In the genomic region with DNA sequence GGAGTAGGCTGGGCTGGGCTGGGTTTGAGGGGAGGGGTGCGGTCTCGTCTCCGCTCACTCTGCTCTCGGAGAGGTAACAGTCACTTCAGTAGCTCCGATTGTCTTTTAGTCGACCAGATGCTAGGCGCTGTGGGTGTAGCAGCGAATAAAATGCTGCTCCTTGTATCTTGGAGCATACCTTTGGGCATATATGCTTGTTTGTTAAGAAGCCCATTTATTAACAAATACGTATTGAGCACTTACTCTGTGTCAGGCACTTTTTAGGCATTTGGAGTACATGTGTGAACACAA, we compare ENCODE assay signal across 8 cellular contexts. TPM values are rescaled to one million over a fixed set of nuclear protein-coding genes. Genes with fewer than 3 reads are reported as not detected.
DNase-seq lines count a peak whose midpoint lies in the region; ATAC-seq, FAIRE-seq and TF ChIP-seq lines count a peak whose summit lies in the region.

No MANE protein-coding gene starts in this region.

- intact Hi-C loops in upper lobe of right lung (cut with DNase I) = no loop called here

- 2% methylated on average over 9 of the region's 9 CpGs; no CpG with 5 or more reads in 1 of the 2 experiments for WGBS in H1 (ENCODE audit: extremely low coverage in 1 of 2, insufficient coverage in 1 of 2, insufficient read length in 1 of 2, insufficient replicate concordance in 2 of 2, low coverage in 1 of 2, low lambda C conversion rate in 2 of 2, missing lambda C conversion rate in 1 of 2), 2 experiments

- H3K79me1 ChIP-seq in H1 (ENCODE audit: low read depth, low read length) = no peaks in the 10 kb centered on the region; the same call in 1 of the 2 replicates

- peaks cover 34% of the 10 kb centered on the region for H3K27me3 Mint-ChIP-seq in nephron progenitor cell (ENCODE audit: low read depth, poor library complexity)

- peaks cover 16% of the 10 kb centered on the region for H3K4me1 Mint-ChIP-seq in nephron progenitor cell

- H2BK12ac ChIP-seq in H1 (ENCODE audit: low read depth, low read length) = no peak overlapping the region

- H2BK15ac ChIP-seq in H1 (ENCODE audit: low read length) = no peak overlapping the region; the same call in 1 of the 2 replicates

- H2BK5ac ChIP-seq in H1 (ENCODE audit: low read depth, low read length) = 0 out of 2 replicates have a peak overlapping the region, but pooled peaks have one; percentile 92

- H4K91ac ChIP-seq in H1 (replicated peaks; ENCODE audit: insufficient read length, low read length) = no peak overlapping the region

- no peak for TF ChIP-seq RAD21 in H1 (IDR thresholded peaks at IDR 0.05 in 1 of 2, conservative IDR thresholded peaks at IDR 0.05 in 1 of 2; ENCODE audit: low read depth in 2 of 2, low read length in 2 of 2)

- no peak overlapping the region for H3K18ac ChIP-seq in H1 (ENCODE audit: extremely low read depth, low read length)

- peak overlapping the region; percentile 90 for H3K4me3 Mint-ChIP-seq in nephron progenitor cell

- ATAC-seq in HG03439 (IDR thresholded peaks at IDR 0.05; ENCODE audit: unreplicated experiment) (peak; percentile 34), upper lobe of right lung (no peak)

- no peak for TF ChIP-seq CTCF in WERI-Rb-1 (IDR thresholded peaks at IDR 0.05; ENCODE audit: low read depth, low read length)
- TF ChIP-seq CTCF in H1 (IDR thresholded peaks at IDR 0.05; ENCODE audit: control extremely low read depth in 1 of 3, insufficient read depth in 1 of 3, low read depth in 1 of 3, low read length in 3 of 3) = no peak
- no peak for TF ChIP-seq CTCF in nephron progenitor cell (IDR thresholded peaks at IDR 0.05)
- TF ChIP-seq CTCF in upper lobe of right lung (IDR thresholded peaks at IDR 0.05) = no peak

- H2AK5ac ChIP-seq in H1 (ENCODE audit: low read depth, low read length) = no peak overlapping the region

- no peak overlapping the region for H4K8ac ChIP-seq in H1 (ENCODE audit: extremely low read depth, insufficient read depth, low read length)

- H3K36me3 Mint-ChIP-seq in nephron progenitor cell (ENCODE audit: low read depth) = peaks cover 22% of the 10 kb centered on the region

- peak; percentile 28 for DNase-seq in NCI-H2029 (lab: John Stamatoyannopoulos, UW)
- DNase-seq in NCI-H2029 treated with DMSO at 0.1 percent for 48 hours (lab: John Stamatoyannopoulos, UW) = no peak
- peak; percentile 58 for DNase-seq in WERI-Rb-1
- DNase-seq in H1 (ENCODE audit: low read depth in 1 of 2, low spot score in 2 of 2) = peak in 1 of 2 experiments; percentile 72
- DNase-seq in nephron progenitor cell = no peak
- DNase-seq in upper lobe of right lung = no peak
- no peak for DNase-seq in SW480 (ENCODE audit: low spot score)

- H3K4ac ChIP-seq in H1 (replicated peaks; ENCODE audit: insufficient read length, low read depth, low read length) = no peak overlapping the region

- peak overlapping the region; percentile 99; the same call in 1 of the 2 replicates for H2AFZ ChIP-seq in H1 (ENCODE audit: low read length)

- no peak overlapping the region for H3K23ac ChIP-seq in H1 (ENCODE audit: insufficient read length)

- no peak overlapping the region for H3K27ac Mint-ChIP-seq in nephron progenitor cell

- H2BK120ac ChIP-seq in H1 (replicated peaks; ENCODE audit: low read depth, low read length) = no peak overlapping the region

- TF ChIP-seq EP300 in H1 (IDR thresholded peaks at IDR 0.05; ENCODE audit: borderline replicate concordance in 1 of 2, low read depth in 2 of 2, low read length in 2 of 2) = no peak

- no peak overlapping the region for H2BK20ac ChIP-seq in H1 (ENCODE audit: low read length)

- peaks cover 4 to 15% of the 10 kb centered on the region in 2 experiments; a peak in 3 of 4 replicates for H3K79me2 ChIP-seq in H1 (ENCODE audit: control insufficient read depth in 1 of 2, insufficient read depth in 2 of 2, low read length in 2 of 2)

- H3K36me3 ChIP-seq in WERI-Rb-1 = peaks cover 20% of the 10 kb centered on the region
- peaks cover 0 to 6% (median 3%) of the 10 kb centered on the region in 4 experiments; a peak in 2 of 8 replicates for H3K36me3 ChIP-seq in H1 (ENCODE audit: control insufficient read depth in 2 of 4, insufficient read depth in 4 of 4, low read length in 3 of 4)
- H3K36me3 ChIP-seq in upper lobe of right lung = peaks cover 23% of the 10 kb centered on the region

- CTCF ChIA-PET in H1 (lab: Charles Lee; ENCODE audit: partially characterized antibody) = interaction anchor here (0.6 to 11.6 kb wide), 13 partner anchors 21 to 300 kb away, joined by 3 to 223 read pairs (median 5); a partner anchor contains a TSS

- H3K4me1 ChIP-seq in H1 (replicated peaks in 1 of 4; ENCODE audit: control insufficient read depth in 3 of 4, insufficient read depth in 4 of 4, low read length in 3 of 4) (peaks cover 3 to 7% (median 6%) of the 10 kb centered on the region in 4 experiments; a peak in 4 of 7 replicates), upper lobe of right lung (peaks cover 16% of the 10 kb centered on the region)

- no peak overlapping the region for H3K14ac ChIP-seq in H1 (ENCODE audit: insufficient read length)

- POLR2A ChIA-PET in H1 (lab: Charles Lee; ENCODE audit: partially characterized antibody) = interaction anchor here (0.8 to 2.6 kb wide), 6 partner anchors 10 to 63 kb away, joined by 3 to 11 read pairs (median 4); a partner anchor contains a TSS

- H3K9me3 Mint-ChIP-seq in nephron progenitor cell = peaks cover 3% of the 10 kb centered on the region

- peak overlapping the region; percentile 77 for H3K4me2 ChIP-seq in H1 (ENCODE audit: insufficient read depth in 1 of 2, low read depth in 2 of 2, low read length in 2 of 2)

- H3K23me2 ChIP-seq in H1 (ENCODE audit: low read depth, low read length) = peaks cover 6% of the 10 kb centered on the region

- no peak overlapping the region for H4K5ac ChIP-seq in H1 (ENCODE audit: insufficient read length, low read depth, low read length)

- peak overlapping the region; percentile 74 for H3K27ac ChIP-seq in WERI-Rb-1
- H3K27ac ChIP-seq in H1 (ENCODE audit: low read depth, low read length) = 0 out of 2 replicates have a peak overlapping the region, but pooled peaks have one; percentile 80
- peak overlapping the region; percentile 84 for H3K27ac ChIP-seq in upper lobe of right lung

- peak overlapping the region; percentile 7 for H3K56ac ChIP-seq in H1 (replicated peaks; ENCODE audit: insufficient read length, low read depth, low read length)

- H3K9ac ChIP-seq in H1 (replicated peaks in 1 of 4; ENCODE audit: extremely low read depth in 1 of 4, low read depth in 3 of 4, low read length in 3 of 4) = peak overlapping the region; percentile 56 to 82 (median 68); a peak in 6 of 7 replicates

- H4K20me1 ChIP-seq in H1 (replicated peaks in 1 of 2; ENCODE audit: control insufficient read depth in 1 of 2, insufficient read depth in 2 of 2, low read length in 2 of 2) = peaks cover 0 to 12% of the 10 kb centered on the region in 2 experiments

- H3K4me3 ChIP-seq in WERI-Rb-1 (ENCODE audit: low read depth, low read length) (peak overlapping the region; percentile 73), H1 (ENCODE audit: extremely low read depth in 1 of 4, insufficient read depth in 2 of 4, low read depth in 3 of 4, low read length in 4 of 4) (peak overlapping the region; percentile 62 to 90 (median 88)), upper lobe of right lung (peak overlapping the region; percentile 96)

- no peak for TF ChIP-seq POLR2A in H1 (IDR thresholded peaks at IDR 0.05; ENCODE audit: control extremely low read depth in 1 of 2, low read depth in 2 of 2, low read length in 2 of 2)

- FAIRE-seq in H1 (lab: Jason Lieb, UNC) = no peak

- H3K9me3 ChIP-seq in WERI-Rb-1 (ENCODE audit: severe bottlenecking) (no peaks in the 10 kb centered on the region), H1 (ENCODE audit: insufficient read depth in 2 of 2, low read depth in 1 of 2, low read length in 1 of 2) (no peaks in the 10 kb centered on the region), upper lobe of right lung (no peaks in the 10 kb centered on the region)

- H3K27me3 ChIP-seq in WERI-Rb-1 (ENCODE audit: insufficient read depth, low read depth, severe bottlenecking) = no peaks in the 10 kb centered on the region
- H3K27me3 ChIP-seq in H1 (replicated peaks in 1 of 4; ENCODE audit: control insufficient read depth in 3 of 4, extremely low read depth in 1 of 4, insufficient read depth in 3 of 4, low read length in 3 of 4) = peaks cover 2 to 12% (median 11%) of the 10 kb centered on the region in 4 experiments
- H3K27me3 ChIP-seq in upper lobe of right lung = no peaks in the 10 kb centered on the region

TF ChIP-seq in H1, 55 proteins besides CTCF, POLR2A, EP300 and RAD21 (continues in another document):
- TF ChIP-seq JUN (IDR thresholded peaks at IDR 0.05; ENCODE audit: low read depth, low read length) = no peak

RNA-seq across cellular contexts. Expression of a gene that starts 0.5 kb away (rescaled TPM):
- 14.1 and 14.4 TPM in 2 replicates for total RNA-seq in H1 (2021; fragmentation: NEBNext Ultra II Directional; extraction: Animal tissue kit (Norgen Biotek cat#: 25700))
- polyA plus RNA-seq in H1 (2011; rRNA removed) = 10.4 and 11.7 TPM in 2 replicates
- 12.6 TPM for polyA plus RNA-seq in H1 (2011; cell fraction: cytosol; rRNA removed)
- polyA plus RNA-seq in H1 (2011; cell fraction: nucleus; rRNA removed) = 19.7 TPM
- polyA plus RNA-seq in H1 (2012, experiment 1 of 2) = 10.0 to 12.0 TPM (median 11.3 TPM) in 4 replicates
- 10.4 TPM for polyA plus RNA-seq in H1 (2012, experiment 2 of 2)
- 9.9 TPM for polyA plus RNA-seq in H1 (2013, experiment 1 of 2)
- polyA plus RNA-seq in H1 (2013, experiment 2 of 2) = 9.2 TPM
- polyA minus RNA-seq in H1 (2011; rRNA and poly(A)+ RNA removed) = 10.7 and 11.4 TPM in 2 replicates
- polyA minus RNA-seq in H1 (2011; cell fraction: cytosol; rRNA and poly(A)+ RNA removed) = 6.6 TPM
- 9.6 TPM for polyA minus RNA-seq in H1 (2011; cell fraction: nucleus; rRNA and poly(A)+ RNA removed)
- total RNA-seq in upper lobe of right lung = 7.0 TPM

RNA-seq across cellular contexts. Expression of a gene that starts 24.5 kb away (rescaled TPM):
- total RNA-seq in H1 (2021; fragmentation: NEBNext Ultra II Directional; extraction: Animal tissue kit (Norgen Biotek cat#: 25700)) = 0.15 and 0.33 TPM in 2 replicates
- polyA plus RNA-seq in H1 (2011; rRNA removed) = 0.09 and 0.19 TPM in 2 replicates
- polyA plus RNA-seq in H1 (2011; cell fraction: cytosol; rRNA removed) = 0.10 TPM
- polyA plus RNA-seq in H1 (2011; cell fraction: nucleus; rRNA removed) = 0.20 TPM
- 0.12 to 0.53 TPM (median 0.31 TPM) in 4 replicates for polyA plus RNA-seq in H1 (2012, experiment 1 of 2)
- 0.13 TPM for polyA plus RNA-seq in H1 (2012, experiment 2 of 2)
- 0.28 TPM for polyA plus RNA-seq in H1 (2013, experiment 1 of 2)
- 0.33 TPM for polyA plus RNA-seq in H1 (2013, experiment 2 of 2)
- polyA minus RNA-seq in H1 (2011; rRNA and poly(A)+ RNA removed) = 0.12 and 0.16 TPM in 2 replicates
- not detected for polyA minus RNA-seq in H1 (2011; cell fraction: cytosol; rRNA and poly(A)+ RNA removed)
- not detected for polyA minus RNA-seq in H1 (2011; cell fraction: nucleus; rRNA and poly(A)+ RNA removed)
- total RNA-seq in upper lobe of right lung = not detected

RNA-seq across cellular contexts. Expression of a gene that starts 56.7 kb away (rescaled TPM):
- total RNA-seq in H1 (2021; fragmentation: NEBNext Ultra II Directional; extraction: Animal tissue kit (Norgen Biotek cat#: 25700)) = 8.9 and 9.7 TPM in 2 replicates
- 2.6 and 3.8 TPM in 2 replicates for polyA plus RNA-seq in H1 (2011; rRNA removed)
- polyA plus RNA-seq in H1 (2011; cell fraction: cytosol; rRNA removed) = 3.9 TPM
- polyA plus RNA-seq in H1 (2011; cell fraction: nucleus; rRNA removed) = 7.3 TPM
- 3.3 to 4.7 TPM (median 4.1 TPM) in 4 replicates for polyA plus RNA-seq in H1 (2012, experiment 1 of 2)
- 5.1 TPM for polyA plus RNA-seq in H1 (2012, experiment 2 of 2)
- polyA plus RNA-seq in H1 (2013, experiment 1 of 2) = 7.4 TPM
- polyA plus RNA-seq in H1 (2013, experiment 2 of 2) = 7.5 TPM
- 7.7 and 10.3 TPM in 2 replicates for polyA minus RNA-seq in H1 (2011; rRNA and poly(A)+ RNA removed)
- 3.9 TPM for polyA minus RNA-seq in H1 (2011; cell fraction: cytosol; rRNA and poly(A)+ RNA removed)
- polyA minus RNA-seq in H1 (2011; cell fraction: nucleus; rRNA and poly(A)+ RNA removed) = 3.4 TPM
- total RNA-seq in upper lobe of right lung = 22.1 TPM

Comparison
In these comparisons a context has a peak if more than half of its experiments do, and no peak if none do; other contexts are left out.
1. DNase-seq: peak in NCI-H2029 (single experiment) and WERI-Rb-1 (single experiment); none in NCI-H2029 treated with DMSO at 0.1 percent for 48 hours (single experiment), nephron progenitor cell (single experiment), upper lobe of right lung (single experiment) and SW480 (single experiment).
2. Peak in every context shown above with its lines, with median percentiles within 50 percentile points of each other: H3K27ac ChIP-seq and H3K4me3 ChIP-seq.